ENCODE assay signal across 1 cellular context in genomic region chr7:1536768-1537630, GRCh38.
TF ChIP-seq lines count a peak whose summit lies in the region.

No MANE protein-coding gene starts in this region.

TF ChIP-seq in HepG2, 621 proteins besides CTCF, POLR2A, EP300 and RAD21 (continued from another document and continues in another):
- TF ChIP-seq DMTF1 (CRISPR knock-in tag; IDR thresholded peaks at IDR 0.05) = no peak
- no peak for TF ChIP-seq ATM (IDR thresholded peaks at IDR 0.05; ENCODE audit: borderline replicate concordance)
- peak; percentile 73; the same call in 1 of the 2 replicates for TF ChIP-seq ZBTB39 (CRISPR knock-in tag; IDR thresholded peaks at IDR 0.05)
- TF ChIP-seq SP4 (CRISPR knock-in tag; IDR thresholded peaks at IDR 0.05) = no peak
- no peak for TF ChIP-seq MEIS2 (CRISPR knock-in tag; IDR thresholded peaks at IDR 0.05)
- no peak for TF ChIP-seq PRMT3 (CRISPR knock-in tag; IDR thresholded peaks at IDR 0.05; ENCODE audit: borderline replicate concordance, low read depth)
- TF ChIP-seq PHF8 (CRISPR knock-in tag; IDR thresholded peaks at IDR 0.05) = no peak; the same call in none of the 2 replicates
- peak; percentile 61 for TF ChIP-seq SP5 (CRISPR knock-in tag; IDR thresholded peaks at IDR 0.05; ENCODE audit: borderline replicate concordance, low read depth)
- 0 out of 2 replicates have a peak, but pooled peaks have one; percentile 58 for TF ChIP-seq ESRRA (CRISPR knock-in tag; IDR thresholded peaks at IDR 0.05; ENCODE audit: low read depth)
- peak; percentile 64 to 93 for TF ChIP-seq NR2F1 (CRISPR knock-in tag; IDR thresholded peaks at IDR 0.05)
- no peak for TF ChIP-seq PHF20 (CRISPR knock-in tag; IDR thresholded peaks at IDR 0.05)
- no peak; the same call in 1 of the 2 replicates for TF ChIP-seq NFAT5 (CRISPR knock-in tag; IDR thresholded peaks at IDR 0.05)
- peak; percentile 98 for TF ChIP-seq ZNF350 (CRISPR knock-in tag; IDR thresholded peaks at IDR 0.05; ENCODE audit: borderline replicate concordance, low read depth)
- TF ChIP-seq ZNF737 (CRISPR knock-in tag; IDR thresholded peaks at IDR 0.05; ENCODE audit: borderline replicate concordance) = no peak
- TF ChIP-seq AHR (CRISPR knock-in tag; IDR thresholded peaks at IDR 0.05) = no peak
- TF ChIP-seq E2F2 (CRISPR knock-in tag; IDR thresholded peaks at IDR 0.05; ENCODE audit: borderline replicate concordance) = no peak
- no peak for TF ChIP-seq GZF1 (CRISPR knock-in tag; IDR thresholded peaks at IDR 0.05)
- TF ChIP-seq KLF9 (CRISPR knock-in tag; IDR thresholded peaks at IDR 0.05; ENCODE audit: low read depth) = no peak
- TF ChIP-seq MTA1 (CRISPR knock-in tag; IDR thresholded peaks at IDR 0.05; ENCODE audit: borderline replicate concordance) = peak; percentile 97; the same call in 1 of the 2 replicates
- no peak for TF ChIP-seq ZNF550 (CRISPR knock-in tag; IDR thresholded peaks at IDR 0.05; ENCODE audit: borderline replicate concordance)
- no peak for TF ChIP-seq AKNA (CRISPR knock-in tag; IDR thresholded peaks at IDR 0.05; ENCODE audit: borderline replicate concordance)
- TF ChIP-seq SRY (CRISPR knock-in tag; IDR thresholded peaks at IDR 0.05) = 0 out of 2 replicates have a peak, but pooled peaks have one; percentile 76
- TF ChIP-seq ZNF704 (CRISPR knock-in tag; IDR thresholded peaks at IDR 0.05; ENCODE audit: borderline replicate concordance) = 0 out of 2 replicates have a peak, but pooled peaks have one; percentile 54
- no peak for TF ChIP-seq FOXO4 (CRISPR knock-in tag; conservative IDR thresholded peaks at IDR 0.05)
- no peak for TF ChIP-seq SYNCRIP (IDR thresholded peaks at IDR 0.05; ENCODE audit: insufficient read depth, low read depth, low read length)
- no peak for TF ChIP-seq POGK (CRISPR knock-in tag; conservative IDR thresholded peaks at IDR 0.05)
- TF ChIP-seq NRL (CRISPR knock-in tag; IDR thresholded peaks at IDR 0.05; ENCODE audit: borderline replicate concordance) = no peak; the same call in 1 of the 2 replicates
- TF ChIP-seq ZNF44 (CRISPR knock-in tag; IDR thresholded peaks at IDR 0.05) = no peak
- TF ChIP-seq ZBTB2 (CRISPR knock-in tag; IDR thresholded peaks at IDR 0.05; ENCODE audit: low read depth) = no peak
- TF ChIP-seq TFDP1 (CRISPR knock-in tag; IDR thresholded peaks at IDR 0.05; ENCODE audit: borderline replicate concordance) = no peak
- peak; percentile 51; the same call in 1 of the 2 replicates for TF ChIP-seq ATF1 (CRISPR knock-in tag; IDR thresholded peaks at IDR 0.05)
